In genomic region chr1:169105434-169106094, GRCh38 we compare ENCODE assay signal across 8 cellular contexts. TPM values are rescaled to one million over a fixed set of nuclear protein-coding genes. Genes with fewer than 3 reads are reported as not detected.
A peak's percentile ranks its signal among the peaks of the same experiment; 100 is the strongest.
DNase-seq lines count a peak whose midpoint lies in the region; ATAC-seq and TF ChIP-seq lines count a peak whose summit lies in the region.

No MANE protein-coding gene starts in this region.

- H4K20me1 ChIP-seq in DOHH2 (ENCODE audit: control insufficient read depth, insufficient read depth, low read depth, low read length) = no peaks in the 10 kb centered on the region

- TF ChIP-seq CTCF in DOHH2 (IDR thresholded peaks at IDR 0.05; ENCODE audit: low read depth, low read length, poor library complexity, severe bottlenecking) = no peak
- peak in 1 of 3 experiments; percentile 8 for TF ChIP-seq CTCF in ascending aorta (IDR thresholded peaks at IDR 0.05)

- peak overlapping the region; percentile 35 for H3K9ac ChIP-seq in rectal smooth muscle tissue (ENCODE audit: low read length)

- H3K36me3 ChIP-seq in DOHH2 (ENCODE audit: control insufficient read depth, low read length) (no peaks in the 10 kb centered on the region), ascending aorta (no peaks in the 10 kb centered on the region), rectal smooth muscle tissue (ENCODE audit: control insufficient read depth, insufficient read depth, low read length) (no peaks in the 10 kb centered on the region)

- H3K27ac ChIP-seq in DOHH2 (ENCODE audit: low read depth, low read length) (no peak overlapping the region), ascending aorta (peak overlapping the region; percentile 74 to 80), rectal smooth muscle tissue (ENCODE audit: low read depth, low read length) (peak overlapping the region; percentile 86)

- H3F3A ChIP-seq in DOHH2 (ENCODE audit: control insufficient read depth, insufficient read depth) = no peaks in the 10 kb centered on the region

- H3K27me3 ChIP-seq in DOHH2 (ENCODE audit: control insufficient read depth, low read length) (peaks cover 76% of the 10 kb centered on the region), ascending aorta (no peaks in the 10 kb centered on the region), rectal smooth muscle tissue (ENCODE audit: control insufficient read depth, insufficient read depth, low read length) (no peaks in the 10 kb centered on the region)

- DNase-seq in ascending aorta (ENCODE audit: low spot score in 2 of 2) = peak; percentile 26 to 80
- DNase-seq in hippocampal formation (lab: John Stamatoyannopoulos, UW) = peak; percentile 53 to 88
- DNase-seq in NK-92 treated with Interleukin-12 subunit alpha and Interleukin-12 subunit beta, amount 100 ng/mL, for 24 hours (lab: John Stamatoyannopoulos, UW) = no peak

- peaks cover 18% of the 10 kb centered on the region for H3K4me1 ChIP-seq in DOHH2 (ENCODE audit: control insufficient read depth, low read length)
- H3K4me1 ChIP-seq in ascending aorta = peaks cover 2 to 11% of the 10 kb centered on the region in 2 donors
- peaks cover 21% of the 10 kb centered on the region for H3K4me1 ChIP-seq in rectal smooth muscle tissue (ENCODE audit: control insufficient read depth, insufficient read depth, low read length)

- intact Hi-C loops in ascending aorta (cut with DNase I) = loop anchor here (2.0 to 10.0 kb wide), 5 partner anchors 262 to 881 kb away; partner anchors contain the start of genes BLZF1, NME7, SFT2D2 and SLC19A2

- H3K9me3 ChIP-seq in DOHH2 (ENCODE audit: control insufficient read depth, insufficient read depth, low read length) (no peaks in the 10 kb centered on the region), ascending aorta (no peaks in the 10 kb centered on the region)

- ATAC-seq in GM19468 (IDR thresholded peaks at IDR 0.05; ENCODE audit: extremely low read depth, unreplicated experiment) (peak; percentile 6), HG03558 (IDR thresholded peaks at IDR 0.05; ENCODE audit: extremely low read depth, unreplicated experiment) (peak; percentile 3)

- peak overlapping the region; percentile 77 for H3K4me3 ChIP-seq in DOHH2 (ENCODE audit: low read length)
- H3K4me3 ChIP-seq in ascending aorta = peak overlapping the region; percentile 60 to 96
- H3K4me3 ChIP-seq in rectal smooth muscle tissue (ENCODE audit: low read length) = peak overlapping the region; percentile 75

- H3K4me2 ChIP-seq in DOHH2 (ENCODE audit: low read length) = peak overlapping the region; percentile 82

- no peaks in the 10 kb centered on the region for H3K79me2 ChIP-seq in DOHH2 (ENCODE audit: control insufficient read depth, low read length)

- no peaks in the 10 kb centered on the region for H3K9me2 ChIP-seq in DOHH2 (replicated peaks; ENCODE audit: control insufficient read depth, low read length)

TF ChIP-seq in PFSK-1, 5 proteins besides CTCF, POLR2A, EP300 and RAD21:
- no peak for TF ChIP-seq SIN3A (IDR thresholded peaks at IDR 0.05; ENCODE audit: borderline replicate concordance, insufficient read depth, low read length)
- no peak for TF ChIP-seq TAF1 (IDR thresholded peaks at IDR 0.05; ENCODE audit: borderline replicate concordance, insufficient read depth, low read length)
- TF ChIP-seq REST (IDR thresholded peaks at IDR 0.05; ENCODE audit: insufficient read depth in 1 of 2, low read depth in 2 of 2, low read length in 2 of 2) = no peak
- peak; percentile 12 for TF ChIP-seq FOXP2 (optimal IDR thresholded peaks at IDR 0.05; ENCODE audit: borderline replicate concordance, extremely low read depth, extremely low read length, insufficient read depth)
- TF ChIP-seq POLR2AphosphoS5 (IDR thresholded peaks at IDR 0.05; ENCODE audit: low read depth, low read length) = no peak
TF ChIP-seq in PFSK-1: peak in this region for 1.

RNA-seq across cellular contexts. Expression of gene ATP1B1, which starts 0.9 kb away (rescaled TPM):
- 26.1 TPM for polyA plus RNA-seq in PFSK-1 (2012; ENCODE audit: insufficient read length, low read depth)
- 3.5 TPM for total RNA-seq in ascending aorta
